8 cellular contexts compared by ENCODE assay signal in genomic region chr18:111292-112014, GRCh38. TPM values are rescaled to one million over a fixed set of nuclear protein-coding genes. Genes with fewer than 3 reads are reported as not detected.
DNase-seq lines count a peak whose midpoint lies in the region; ATAC-seq and TF ChIP-seq lines count a peak whose summit lies in the region.

No MANE protein-coding gene starts in this region.

- peaks cover 11% of the 10 kb centered on the region for H3K4me1 Mint-ChIP-seq in activated T-helper 17 cell treated with anti-CD3 and anti-CD28 coated beads, Interleukin-2, amount 50 U/mL, for 72 hours

- WGBS in prostate gland: 9% methylated on average over 33 of the region's 42 CpGs

- H3K36me3 ChIP-seq in prostate gland: no peaks in the 10 kb centered on the region

- ATAC-seq in activated T-helper 17 cell treated with anti-CD3 and anti-CD28 coated beads, Interleukin-2, amount 50 U/mL, for 72 hours (replicated peaks): peak; percentile 27
- ATAC-seq in HG03342 (IDR thresholded peaks at IDR 0.05; ENCODE audit: unreplicated experiment): no peak

- no peaks in the 10 kb centered on the region for H3K36me3 Mint-ChIP-seq in activated T-helper 17 cell treated with anti-CD3 and anti-CD28 coated beads, Interleukin-2, amount 50 U/mL, for 72 hours (ENCODE audit: low read depth)

- H3K27ac ChIP-seq in prostate gland: peak overlapping the region; percentile 76 to 93

- peak overlapping the region; percentile 25 to 50 for H3K4me3 ChIP-seq in prostate gland

- H3K27me3 Mint-ChIP-seq in activated T-helper 17 cell treated with anti-CD3 and anti-CD28 coated beads, Interleukin-2, amount 50 U/mL, for 72 hours: no peaks in the 10 kb centered on the region

- H3K4me3 Mint-ChIP-seq in activated T-helper 17 cell treated with anti-CD3 and anti-CD28 coated beads, Interleukin-2, amount 50 U/mL, for 72 hours: peak overlapping the region; percentile 76

- peak; percentile 32 for TF ChIP-seq POLR2A in prostate gland (IDR thresholded peaks at IDR 0.05)

- TF ChIP-seq CTCF in LNCAP (IDR thresholded peaks at IDR 0.05) (0 out of 2 replicates have a peak, but pooled peaks have one; percentile 9), prostate gland (IDR thresholded peaks at IDR 0.05) (peak in 3 of 4 experiments; percentile 19 to 29 (median 22))

- no peaks in the 10 kb centered on the region for H3K27me3 ChIP-seq in prostate gland (replicated peaks; ENCODE audit: insufficient read depth)

- H3K27ac Mint-ChIP-seq in activated T-helper 17 cell treated with anti-CD3 and anti-CD28 coated beads, Interleukin-2, amount 50 U/mL, for 72 hours: peak overlapping the region; percentile 72

- DNase-seq in Daoy (ENCODE audit: low read depth): peak; percentile 60
- peak; percentile 81 for DNase-seq in glomerular visceral epithelial cell (ENCODE audit: extremely low spot score)
- peak; percentile 56 for DNase-seq in prostate gland (ENCODE audit: low spot score)
- DNase-seq in HPDE6-E6E7 (ENCODE audit: extremely low spot score): no peak
- no peak for DNase-seq in DMS153 treated with DMSO at 0.1 percent for 48 hours (lab: John Stamatoyannopoulos, UW; ENCODE audit: unreplicated experiment)

- no peaks in the 10 kb centered on the region for H3K9me3 ChIP-seq in prostate gland

- no peaks in the 10 kb centered on the region for H3K4me1 ChIP-seq in prostate gland (replicated peaks)

- intact Hi-C loops in prostate gland (cut with DNase I): no loop called here

- H3K9me3 Mint-ChIP-seq in activated T-helper 17 cell treated with anti-CD3 and anti-CD28 coated beads, Interleukin-2, amount 50 U/mL, for 72 hours: peaks cover 19% of the 10 kb centered on the region

RNA-seq across cellular contexts. Expression of gene USP14, which starts 46.9 kb away (rescaled TPM):
- 16.4 and 18.5 TPM in 2 replicates for total RNA-seq in Daoy (2014; rRNA removed; shearing (Covaris generic))
- 10 to 100 TPM; 51.0 to 96.6 TPM for total RNA-seq in activated T-helper 17 cell treated with anti-CD3 and anti-CD28 coated beads, Interleukin-2, amount 50 U/mL, for 72 hours
- 10 to 100 TPM; 25.9 to 51.2 TPM for total RNA-seq in prostate gland

Comparison
In these comparisons a context has a peak if more than half of its experiments do, and no peak if none do; other contexts are left out.
1. DNase-seq: peak in Daoy (single experiment), glomerular visceral epithelial cell (single experiment) and prostate gland (single experiment); none in HPDE6-E6E7 (single experiment) and DMS153 treated with DMSO at 0.1 percent for 48 hours (single experiment).